8 cellular contexts compared by ENCODE assay signal in the genomic region with DNA sequence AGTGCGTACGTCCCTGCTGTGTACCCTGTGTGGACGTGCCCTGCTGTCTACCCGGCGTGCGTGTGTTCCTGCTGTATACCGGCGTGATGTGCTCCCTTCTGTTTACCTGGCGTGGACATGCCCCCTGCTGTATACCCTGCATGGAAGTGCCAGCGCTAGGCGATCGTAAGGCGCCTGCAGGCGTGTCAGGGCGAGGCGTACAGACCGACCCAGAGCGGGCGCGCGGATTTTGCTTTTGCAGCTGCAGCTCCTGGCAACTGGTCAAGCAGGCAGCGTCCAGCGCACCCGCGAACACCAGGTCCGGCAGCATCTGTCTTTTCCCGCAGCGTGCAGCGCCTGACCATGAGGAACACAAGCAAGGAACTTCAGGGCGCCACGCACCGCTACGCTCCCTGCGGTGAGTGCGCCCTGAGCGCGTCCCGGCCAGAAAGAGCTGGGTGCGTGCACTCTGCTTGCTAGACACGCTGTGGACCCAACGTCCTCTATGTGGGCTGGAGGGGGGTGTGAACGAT. TPM values are rescaled to one million over a fixed set of nuclear protein-coding genes. Genes with fewer than 3 reads are reported as not detected.
DNase-seq lines count a peak whose midpoint lies in the region; ATAC-seq, FAIRE-seq and TF ChIP-seq lines count a peak whose summit lies in the region.

No MANE protein-coding gene starts in this region.

- H3K4me1 ChIP-seq in esophagus muscularis mucosa = peaks cover 14 to 16% (median 15%) of the 10 kb centered on the region in 4 donors

- TF ChIP-seq POLR2A in esophagus muscularis mucosa (IDR thresholded peaks at IDR 0.05; ENCODE audit: low read depth) = no peak
- TF ChIP-seq POLR2A in H54 (IDR thresholded peaks at IDR 0.05; ENCODE audit: low read depth, low read length) = no peak

- H3K27ac ChIP-seq in esophagus muscularis mucosa (replicated peaks in 1 of 4) = no peak overlapping the region

- no peak for FAIRE-seq in H54 (lab: Jason Lieb, UNC)

- peak overlapping the region; percentile 84 for H3K4me3 Mint-ChIP-seq in activated CD4-positive, alpha-beta T cell treated with anti-CD3 and anti-CD28 coated beads, Interleukin-2, amount 10 ng/mL, durations not matched to agents 24 days and 14 days
- H3K4me3 Mint-ChIP-seq in nephron = peak overlapping the region; percentile 88 to 90 (median 90)

- H3K27me3 ChIP-seq in esophagus muscularis mucosa = peaks cover 0 to 34% (median 2%) of the 10 kb centered on the region in 4 donors

- peaks cover 59% of the 10 kb centered on the region for H3K27me3 Mint-ChIP-seq in activated CD4-positive, alpha-beta T cell treated with anti-CD3 and anti-CD28 coated beads, Interleukin-2, amount 10 ng/mL, durations not matched to agents 24 days and 14 days
- peaks cover 78% of the 10 kb centered on the region for H3K27me3 Mint-ChIP-seq in nephron (ENCODE audit: low read depth)

- intact Hi-C loops in activated CD4-positive, alpha-beta T cell treated with anti-CD3 and anti-CD28 coated beads, Interleukin-2, amount 10 ng/mL, durations not matched to agents 24 days and 14 days (cut with micrococcal nuclease) = loop anchor here (1.0 to 5.0 kb wide), 5 partner anchors 45 to 554 kb away; a partner anchor contains a TSS
- intact Hi-C loops in esophagus muscularis mucosa (cut with DNase I) = loop anchor here (5.0 kb wide), 1 partner anchor 76 kb away; no protein-coding TSS in a partner anchor

- H3K9me3 ChIP-seq in esophagus muscularis mucosa = no peaks in the 10 kb centered on the region

- peak overlapping the region; percentile 74 for H3K27ac Mint-ChIP-seq in activated CD4-positive, alpha-beta T cell treated with anti-CD3 and anti-CD28 coated beads, Interleukin-2, amount 10 ng/mL, durations not matched to agents 24 days and 14 days
- H3K27ac Mint-ChIP-seq in nephron = no peak overlapping the region

- no peak for TF ChIP-seq CTCF in esophagus muscularis mucosa (IDR thresholded peaks at IDR 0.05)
- TF ChIP-seq CTCF in nephron (IDR thresholded peaks at IDR 0.05; ENCODE audit: unreplicated experiment in 3 of 3) = no peak

- no peaks in the 10 kb centered on the region for H3K9me3 Mint-ChIP-seq in activated CD4-positive, alpha-beta T cell treated with anti-CD3 and anti-CD28 coated beads, Interleukin-2, amount 10 ng/mL, durations not matched to agents 24 days and 14 days
- H3K9me3 Mint-ChIP-seq in nephron = no peaks in the 10 kb centered on the region

- no peaks in the 10 kb centered on the region for H3K36me3 Mint-ChIP-seq in activated CD4-positive, alpha-beta T cell treated with anti-CD3 and anti-CD28 coated beads, Interleukin-2, amount 10 ng/mL, durations not matched to agents 24 days and 14 days (ENCODE audit: low read depth)
- no peaks in the 10 kb centered on the region for H3K36me3 Mint-ChIP-seq in nephron (ENCODE audit: low read depth)

- in situ Hi-C loops in SK-MEL-5 (cut with HindIII; ENCODE audit: low pct_unique_long_range_greater_than_20kb, low sequenced_read_pairs) = no loop called here

- peaks cover 13% of the 10 kb centered on the region for H3K4me1 Mint-ChIP-seq in activated CD4-positive, alpha-beta T cell treated with anti-CD3 and anti-CD28 coated beads, Interleukin-2, amount 10 ng/mL, durations not matched to agents 24 days and 14 days
- peaks cover 19% of the 10 kb centered on the region for H3K4me1 Mint-ChIP-seq in nephron

- WGBS in esophagus muscularis mucosa = 2% methylated on average over 23 of the region's 42 CpGs

- peak overlapping the region; percentile 56 to 69 (median 58) for H3K4me3 ChIP-seq in esophagus muscularis mucosa

- DNase-seq in activated CD4-positive, alpha-beta T cell treated with anti-CD3 and anti-CD28 coated beads, Interleukin-2, amount 10 ng/mL, durations not matched to agents 24 days and 14 days = no peak
- no peak for DNase-seq in activated CD4-positive, alpha-beta T cell treated with anti-CD3 and anti-CD28 coated beads for 1 hour
- DNase-seq in SK-MEL-5 (ENCODE audit: low read depth, low spot score) (peak; percentile 10), esophagus muscularis mucosa (ENCODE audit: extremely low spot score) (no peak), H54 (ENCODE audit: insufficient read length, low spot score) (no peak), mesenteric fat pad (ENCODE audit: low spot score) (no peak)

- no peaks in the 10 kb centered on the region for H3K36me3 ChIP-seq in esophagus muscularis mucosa

- ATAC-seq in HG02840 (IDR thresholded peaks at IDR 0.05; ENCODE audit: low FRiP score, unreplicated experiment) = no peak

- no peak for TF ChIP-seq EP300 in esophagus muscularis mucosa (IDR thresholded peaks at IDR 0.05)

RNA-seq across cellular contexts. Expression of a gene that starts 0.7 kb away (rescaled TPM):
- total RNA-seq in activated CD4-positive, alpha-beta T cell treated with anti-CD3 and anti-CD28 coated beads, Interleukin-2, amount 10 ng/mL, durations not matched to agents 24 days and 14 days = 0.14 TPM in 2 replicates
- 0.48 and 0.79 TPM in 2 replicates for total RNA-seq in SK-MEL-5 (2014; rRNA removed; shearing (Covaris generic))
- polyA plus RNA-seq in SK-MEL-5 (2015; cell fraction: cytosol; rRNA removed) = 0.19 and 0.52 TPM in 2 replicates
- 1.3 and 8.4 TPM in 2 replicates for polyA plus RNA-seq in SK-MEL-5 (2015; cell fraction: nucleus; rRNA removed)
- total RNA-seq in esophagus muscularis mucosa = not detected
- not detected for total RNA-seq in mesenteric fat pad

RNA-seq across cellular contexts. Expression of a gene that starts 7.1 kb away (rescaled TPM):
- not detected in 2 replicates for total RNA-seq in activated CD4-positive, alpha-beta T cell treated with anti-CD3 and anti-CD28 coated beads, Interleukin-2, amount 10 ng/mL, durations not matched to agents 24 days and 14 days
- total RNA-seq in SK-MEL-5 (2014; rRNA removed; shearing (Covaris generic)) = 0.45 TPM in 1 of 2 replicates, not detected in the other
- polyA plus RNA-seq in SK-MEL-5 (2015; cell fraction: cytosol; rRNA removed) = not detected in 2 replicates
- 8.3 and 11.1 TPM in 2 replicates for polyA plus RNA-seq in SK-MEL-5 (2015; cell fraction: nucleus; rRNA removed)
- not detected for total RNA-seq in esophagus muscularis mucosa
- total RNA-seq in mesenteric fat pad = not detected

RNA-seq across cellular contexts. Expression of a gene that starts 53.0 kb away (rescaled TPM):
- total RNA-seq in activated CD4-positive, alpha-beta T cell treated with anti-CD3 and anti-CD28 coated beads, Interleukin-2, amount 10 ng/mL, durations not matched to agents 24 days and 14 days = 61.5 and 64.2 TPM in 2 replicates
- total RNA-seq in SK-MEL-5 (2014; rRNA removed; shearing (Covaris generic)) = 140 and 162 TPM in 2 replicates
- 332 and 400 TPM in 2 replicates for polyA plus RNA-seq in SK-MEL-5 (2015; cell fraction: cytosol; rRNA removed)
- 1,097 and 1,145 TPM in 2 replicates for polyA plus RNA-seq in SK-MEL-5 (2015; cell fraction: nucleus; rRNA removed)
- total RNA-seq in esophagus muscularis mucosa (10 to 100 TPM in 3 of 4 donors, 1 to 10 TPM in 1; 7.1 to 26.8 (median 10.6) TPM), mesenteric fat pad (68.9 TPM)

RNA-seq across cellular contexts. Expression of a gene that starts 56.6 kb away (rescaled TPM):
- 32.3 and 35.9 TPM in 2 replicates for total RNA-seq in activated CD4-positive, alpha-beta T cell treated with anti-CD3 and anti-CD28 coated beads, Interleukin-2, amount 10 ng/mL, durations not matched to agents 24 days and 14 days
- 50.4 and 71.8 TPM in 2 replicates for total RNA-seq in SK-MEL-5 (2014; rRNA removed; shearing (Covaris generic))
- 45.1 and 55.0 TPM in 2 replicates for polyA plus RNA-seq in SK-MEL-5 (2015; cell fraction: cytosol; rRNA removed)
- 66.8 and 75.0 TPM in 2 replicates for polyA plus RNA-seq in SK-MEL-5 (2015; cell fraction: nucleus; rRNA removed)
- total RNA-seq in esophagus muscularis mucosa (10 to 100 TPM; 11.5 to 15.6 (median 13.7) TPM), mesenteric fat pad (35.8 TPM)
